Comparison of ENCODE assay signal across 19 cellular contexts in genomic region chr13:67118277-67118676, GRCh38.
A peak's percentile ranks its signal among the peaks of the same experiment; 100 is the strongest.
DNase-seq lines count a peak whose midpoint lies in the region; ATAC-seq, FAIRE-seq and TF ChIP-seq lines count a peak whose summit lies in the region.
"Had no signal": no experiment of that assay in that cellular context is flagged by ENCODE, and none has a peak within 500 bp of the region (broad histone marks: within the 10 kb centered on the region; RNA-seq: fewer than 3 reads in every experiment).

No MANE protein-coding gene starts in this region.

- H3K9ac ChIP-seq in Loucy (ENCODE audit: low read depth, low read length, poor library complexity, severe bottlenecking) = no peak overlapping the region
- H3K9ac ChIP-seq in SU-DHL-6 (ENCODE audit: low read length) = no peak overlapping the region

- POLR2A ChIA-PET in A549 (lab: Yijun Ruan, JAX) = no interaction called here

- CTCF ChIA-PET in A549 (lab: Yijun Ruan, JAX) = no interaction called here

- FAIRE-seq in A549 (lab: Jason Lieb, UNC) = no peak
- FAIRE-seq: G401.6, GM12891 had no signal

- H3K9me3 Mint-ChIP-seq in neural crest cell = no peaks in the 10 kb centered on the region
- H3K9me3 Mint-ChIP-seq: CD4-positive, alpha-beta T cell; H9; HFFc6 had no signal

- peaks cover 8% of the 10 kb centered on the region for H3K27me3 Mint-ChIP-seq in neural crest cell (ENCODE audit: low read depth)
- H3K27me3 Mint-ChIP-seq: B cell; CD4-positive, alpha-beta T cell had no signal

- peak overlapping the region; percentile 24 for H2AFZ ChIP-seq in Loucy (ENCODE audit: low read length)
- H2AFZ ChIP-seq in SU-DHL-6 (ENCODE audit: low read depth, low read length, severe bottlenecking) = peak overlapping the region; percentile 37

- H3K9me3 ChIP-seq in A549 (no peaks in the 10 kb centered on the region), Loucy (ENCODE audit: insufficient read depth, low read depth, low read length) (no peaks in the 10 kb centered on the region), SU-DHL-6 (ENCODE audit: insufficient read depth, low read length) (no peaks in the 10 kb centered on the region), ovary (no peaks in the 10 kb centered on the region)

- 18% methylated on average over 1 of the region's 1 CpG for WGBS in A549 (ENCODE audit: missing lambda C conversion rate)
- 88 to 91% (median 91%) methylated on average over 1 of the region's 1 CpG for WGBS in ovary, 3 donors

- no peak for TF ChIP-seq RAD21 in A549 (conservative IDR thresholded peaks at IDR 0.05 in 1 of 2, IDR thresholded peaks at IDR 0.05 in 1 of 2)

- peaks cover 67% of the 10 kb centered on the region for H3K4me1 ChIP-seq in A549
- H3K4me1 ChIP-seq in Loucy (ENCODE audit: insufficient read depth, low read length, poor library complexity, severe bottlenecking) = peaks cover 4% of the 10 kb centered on the region
- H3K4me1 ChIP-seq in ovary (ENCODE audit: insufficient read depth) = no peaks in the 10 kb centered on the region

- no peak for TF ChIP-seq POLR2A in A549 (IDR thresholded peaks at IDR 0.05; ENCODE audit: low read length)
- TF ChIP-seq POLR2A in ovary (IDR thresholded peaks at IDR 0.05) = no peak

- H3K4me3 ChIP-seq in A549 = no peak overlapping the region
- no peak overlapping the region for H3K4me3 ChIP-seq in Loucy (ENCODE audit: low read length, poor library complexity, severe bottlenecking)
- H3K4me3 ChIP-seq in SU-DHL-6 (ENCODE audit: insufficient read depth, low read length, poor library complexity, severe bottlenecking) = no peak overlapping the region
- no peak overlapping the region for H3K4me3 ChIP-seq in ovary

- peak overlapping the region; percentile 77 for H3K4me2 ChIP-seq in A549
- no peak overlapping the region for H3K4me2 ChIP-seq in Loucy (ENCODE audit: low read depth, low read length, poor library complexity, severe bottlenecking)
- H3K4me2 ChIP-seq in SU-DHL-6 (ENCODE audit: low read depth, low read length, poor library complexity, severe bottlenecking) = no peak overlapping the region

- intact Hi-C loops in ovary (cut with DNase I) = no loop called here

- H3K4me3 Mint-ChIP-seq in neural crest cell = no peak overlapping the region
- H3K4me3 Mint-ChIP-seq: B cell; CD4-positive, alpha-beta T cell; H9; HFFc6 had no signal

- no peaks in the 10 kb centered on the region for H3K27me3 ChIP-seq in Loucy (ENCODE audit: insufficient read depth, low read length, poor library complexity, severe bottlenecking)
- H3K27me3 ChIP-seq in SU-DHL-6 (ENCODE audit: low read length) = no peaks in the 10 kb centered on the region
- H3K27me3 ChIP-seq in ovary = no peaks in the 10 kb centered on the region

- H3K27ac ChIP-seq in A549 = peak overlapping the region; percentile 93
- H3K27ac ChIP-seq in SU-DHL-6 (ENCODE audit: low read depth, low read length) = no peak overlapping the region
- H3K27ac ChIP-seq in ovary = no peak overlapping the region
- H3K27ac ChIP-seq: HL-60 had no signal

- H3K36me3 ChIP-seq in Loucy (ENCODE audit: insufficient read depth, low read length) (no peaks in the 10 kb centered on the region), SU-DHL-6 (ENCODE audit: low read length) (no peaks in the 10 kb centered on the region), ovary (no peaks in the 10 kb centered on the region)

- TF ChIP-seq CTCF in A549 (IDR thresholded peaks at IDR 0.05) (no peak), Loucy (conservative IDR thresholded peaks at IDR 0.05; ENCODE audit: low read length) (no peak), SU-DHL-6 (IDR thresholded peaks at IDR 0.05; ENCODE audit: insufficient read depth, low read length, poor library complexity, severe bottlenecking) (no peak), neural crest cell (conservative IDR thresholded peaks at IDR 0.05) (no peak), ovary (IDR thresholded peaks at IDR 0.05) (no peak)

- DNase-seq in A549 (ENCODE audit: low read depth in 1 of 2, low spot score in 1 of 2) (no peak), neural crest cell (ENCODE audit: low read depth, low spot score) (no peak), ovary (no peak)
- DNase-seq in activated CD4-positive, alpha-beta T cell treated with anti-CD3 and anti-CD28 coated beads for 48 hours = no peak
- DNase-seq: C1 segment of cervical spinal cord; CD4-positive, alpha-beta T cell; DMS153; DMS79 treated with DMSO at 0.1 percent for 48 hours; EL; GOT3; H9; HFFc6 had no signal

- H3K79me2 ChIP-seq in Loucy (ENCODE audit: insufficient read depth, low read length) = no peaks in the 10 kb centered on the region
- H3K79me2 ChIP-seq in SU-DHL-6 (ENCODE audit: insufficient read depth, low read length) = no peaks in the 10 kb centered on the region

- ATAC-seq in A549 = no peak
- ATAC-seq in HG03571 (IDR thresholded peaks at IDR 0.05; ENCODE audit: unreplicated experiment) = no peak

- H3F3A ChIP-seq in Loucy (ENCODE audit: low read depth) (no peaks in the 10 kb centered on the region), SU-DHL-6 (ENCODE audit: insufficient read depth) (no peaks in the 10 kb centered on the region)

- H3K4me1 Mint-ChIP-seq in neural crest cell = peaks cover 55% of the 10 kb centered on the region
- H3K4me1 Mint-ChIP-seq: B cell had no signal

- no peaks in the 10 kb centered on the region for H3K36me3 Mint-ChIP-seq in neural crest cell (ENCODE audit: low read depth)

- no peaks in the 10 kb centered on the region for H3K9me2 ChIP-seq in Loucy (replicated peaks; ENCODE audit: low read depth, low read length)
- no peaks in the 10 kb centered on the region for H3K9me2 ChIP-seq in SU-DHL-6 (replicated peaks; ENCODE audit: insufficient read depth, low read length)

- H4K20me1 ChIP-seq in Loucy (ENCODE audit: insufficient read depth, low read length, poor library complexity, severe bottlenecking) = no peaks in the 10 kb centered on the region
- H4K20me1 ChIP-seq in SU-DHL-6 (ENCODE audit: low read depth, low read length) = no peaks in the 10 kb centered on the region

- H3K27ac Mint-ChIP-seq in neural crest cell (ENCODE audit: unreplicated experiment) = peak overlapping the region; percentile 60
- H3K27ac Mint-ChIP-seq: B cell; CD4-positive, alpha-beta T cell; HFFc6 had no signal

- TF ChIP-seq EP300 in A549 (IDR thresholded peaks at IDR 0.05) (no peak), ovary (IDR thresholded peaks at IDR 0.05) (no peak)

TF ChIP-seq in A549, 52 proteins besides CTCF, POLR2A, EP300 and RAD21:
- TF ChIP-seq KDM5A (IDR thresholded peaks at IDR 0.05) (no peak), HOXA7 (CRISPR knock-in tag; IDR thresholded peaks at IDR 0.05) (no peak), RCOR1 (IDR thresholded peaks at IDR 0.05; ENCODE audit: low read depth, low read length) (no peak), SMC3 (IDR thresholded peaks at IDR 0.05) (no peak), ZC3H11A (IDR thresholded peaks at IDR 0.05) (no peak), HEYL (CRISPR knock-in tag; IDR thresholded peaks at IDR 0.05) (no peak), NPAS2 (CRISPR knock-in tag; IDR thresholded peaks at IDR 0.05; ENCODE audit: borderline replicate concordance) (no peak), CHD2 (IDR thresholded peaks at IDR 0.05; ENCODE audit: low read length, partially characterized antibody) (no peak), CEBPB (IDR thresholded peaks at IDR 0.05) (no peak), EHF (CRISPR knock-in tag; IDR thresholded peaks at IDR 0.05) (no peak)
- TF ChIP-seq, protein P1, sequence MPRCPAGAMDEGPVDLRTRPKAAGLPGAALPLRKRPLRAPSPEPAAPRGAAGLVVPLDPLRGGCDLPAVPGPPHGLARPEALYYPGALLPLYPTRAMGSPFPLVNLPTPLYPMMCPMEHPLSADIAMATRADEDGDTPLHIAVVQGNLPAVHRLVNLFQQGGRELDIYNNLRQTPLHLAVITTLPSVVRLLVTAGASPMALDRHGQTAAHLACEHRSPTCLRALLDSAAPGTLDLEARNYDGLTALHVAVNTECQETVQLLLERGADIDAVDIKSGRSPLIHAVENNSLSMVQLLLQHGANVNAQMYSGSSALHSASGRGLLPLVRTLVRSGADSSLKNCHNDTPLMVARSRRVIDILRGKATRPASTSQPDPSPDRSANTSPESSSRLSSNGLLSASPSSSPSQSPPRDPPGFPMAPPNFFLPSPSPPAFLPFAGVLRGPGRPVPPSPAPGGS (IDR thresholded peaks at IDR 0.05) = no peak

Comparison
In these comparisons a context has a peak if more than half of its experiments do, and no peak if none do; other contexts are left out.
1. H3K27ac ChIP-seq: peak in A549 (2 of 2); none in SU-DHL-6 (single experiment) and ovary (0 of 2).